In the genomic region with DNA sequence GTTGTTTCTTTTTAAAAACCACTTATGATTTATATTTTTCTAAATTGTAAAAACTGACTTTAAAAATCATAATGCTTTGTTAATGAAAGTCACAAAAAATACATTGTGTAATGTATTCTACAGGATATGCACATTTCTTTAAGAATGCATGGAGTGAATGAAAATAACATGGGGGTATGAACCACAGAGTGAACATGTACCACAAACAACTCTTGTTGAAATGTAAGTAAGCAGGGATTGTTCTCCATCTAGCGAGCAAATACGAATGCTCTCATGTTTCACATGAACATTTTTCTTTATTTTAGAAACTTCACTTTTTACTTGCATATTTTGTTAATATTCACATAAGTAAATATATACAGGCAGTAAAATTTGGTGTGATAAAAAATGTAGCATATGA, we compare ENCODE assay signal across 21 cellular contexts. TPM values are rescaled to one million over a fixed set of nuclear protein-coding genes. Genes with fewer than 3 reads are reported as not detected.
DNase-seq lines count a peak whose midpoint lies in the region; ATAC-seq, FAIRE-seq and TF ChIP-seq lines count a peak whose summit lies in the region.
"Had no signal": no experiment of that assay in that cellular context is flagged by ENCODE, and none has a peak within 500 bp of the region (broad histone marks: within the 10 kb centered on the region; RNA-seq: fewer than 3 reads in every experiment).

No MANE protein-coding gene starts in this region.

- FAIRE-seq in A549 (lab: Jason Lieb, UNC): peak; percentile 83
- FAIRE-seq: GM12892, HepG2 had no signal

- H3K27me3 ChIP-seq in SK-N-SH (ENCODE audit: insufficient read depth): no peaks in the 10 kb centered on the region

- H3K9ac ChIP-seq in SK-N-SH: no peak overlapping the region

- CTCF ChIA-PET in A549 (lab: Yijun Ruan, JAX) (interaction anchor here (0.6 to 1.2 kb wide), 3 partner anchors 20 to 293 kb away, joined by 3 to 5 read pairs (median 3); no protein-coding TSS in a partner anchor), SK-N-SH (lab: Yijun Ruan, JAX) (interaction anchor here (0.6 to 3.0 kb wide), 4 partner anchors 8 to 331 kb away, joined by 3 to 10 read pairs (median 7); no protein-coding TSS in a partner anchor)

- TF ChIP-seq RAD21 in A549 (conservative IDR thresholded peaks at IDR 0.05 in 1 of 2, IDR thresholded peaks at IDR 0.05 in 1 of 2) (no peak), SK-N-SH (IDR thresholded peaks at IDR 0.05; ENCODE audit: low read length) (no peak)

- H3K79me2 ChIP-seq in SK-N-SH (ENCODE audit: insufficient read depth): no peaks in the 10 kb centered on the region

- no peaks in the 10 kb centered on the region for H3K9me2 ChIP-seq in SK-N-SH

- H3K4me2 ChIP-seq in A549 (no peak overlapping the region), SK-N-SH (no peak overlapping the region)

- intact Hi-C loops in Right ventricle myocardium superior (cut with DNase I): no loop called here

- no peaks in the 10 kb centered on the region for H4K20me1 ChIP-seq in SK-N-SH (ENCODE audit: insufficient read depth)

- H3K9me3 ChIP-seq in A549 (no peaks in the 10 kb centered on the region), SK-N-SH (no peaks in the 10 kb centered on the region)

- POLR2A ChIA-PET in A549 (lab: Yijun Ruan, JAX) (no interaction called here), SK-N-SH (lab: Yijun Ruan, JAX) (no interaction called here)

- H3K36me3 Mint-ChIP-seq in activated naive CD4-positive, alpha-beta T cell treated with anti-CD3 and anti-CD28 coated beads, Interleukin-2, amount 50 U/mL, for 72 hours: no peaks in the 10 kb centered on the region
- H3K36me3 Mint-ChIP-seq: IgD-negative memory B cell had no signal

- H3K4me1 ChIP-seq in A549 (no peaks in the 10 kb centered on the region), SK-N-SH (ENCODE audit: control insufficient read depth in 1 of 2, insufficient read depth in 2 of 2, low read depth in 1 of 2, low read length in 1 of 2) (no peaks in the 10 kb centered on the region; a peak in 1 of 4 replicates)

- H3K9me3 Mint-ChIP-seq in activated naive CD4-positive, alpha-beta T cell treated with anti-CD3 and anti-CD28 coated beads, Interleukin-2, amount 50 U/mL, for 72 hours: peaks cover 0 to 4% of the 10 kb centered on the region in 2 donors
- H3K9me3 Mint-ChIP-seq: CD4-positive, alpha-beta T cell; HFFc6; IgD-negative memory B cell had no signal

- ATAC-seq in A549 (no peak), Right ventricle myocardium superior (ENCODE audit: poor library complexity) (no peak)
- no peak for ATAC-seq in activated naive CD4-positive, alpha-beta T cell treated with anti-CD3 and anti-CD28 coated beads, Interleukin-2, amount 50 U/mL, for 72 hours

- no peak for DNase-seq in A549 (ENCODE audit: low read depth in 1 of 2, low spot score in 1 of 2)
- DNase-seq in cardiac fibroblast (ENCODE audit: low read depth in 2 of 2): peak; percentile 11 to 63
- peak; percentile 13 for DNase-seq in fibroblast of peridontal ligament (ENCODE audit: extremely low read depth)
- peak; percentile 43 for DNase-seq in iris pigment epithelial cell (ENCODE audit: low read depth)
- no peak for DNase-seq in HT-29 (ENCODE audit: low spot score)
- DNase-seq in Right ventricle myocardium superior: no peak
- no peak for DNase-seq in activated naive CD4-positive, alpha-beta T cell treated with anti-CD3 and anti-CD28 coated beads, Interleukin-2, amount 50 U/mL, for 72 hours (ENCODE audit: low spot score in 2 of 2)
- DNase-seq in SK-N-SH: no peak
- DNase-seq: AML-193; CD4-positive, alpha-beta T cell; DMS79; GDM1; GOT3; H7; HFFc6 had no signal

- no peak overlapping the region for H3K27ac ChIP-seq in A549
- H3K27ac ChIP-seq in SK-N-SH (ENCODE audit: low read depth in 2 of 2, low read length in 1 of 2): no peak overlapping the region
- H3K27ac ChIP-seq: C4-2B had no signal

- H3K4me3 ChIP-seq in A549 (no peak overlapping the region), cardiac fibroblast (replicated peaks in 1 of 2; ENCODE audit: low read depth in 2 of 2, low read length in 2 of 2) (no peak overlapping the region), SK-N-SH (ENCODE audit: low read depth in 2 of 2, low read length in 1 of 2) (no peak overlapping the region)

- 92% methylated on average over 2 of the region's 2 CpGs for WGBS in A549 (ENCODE audit: missing lambda C conversion rate)
- WGBS in SK-N-SH (ENCODE audit: low lambda C conversion rate): 96% methylated on average over 2 of the region's 2 CpGs

- H2AFZ ChIP-seq in SK-N-SH (ENCODE audit: low read depth): no peak overlapping the region

- TF ChIP-seq EP300 in A549 (IDR thresholded peaks at IDR 0.05) (no peak), SK-N-SH (IDR thresholded peaks at IDR 0.05; ENCODE audit: borderline replicate concordance in 1 of 2, low read depth in 1 of 2, low read length in 1 of 2) (no peak)

- TF ChIP-seq CTCF in A549 (IDR thresholded peaks at IDR 0.05) (no peak), cardiac fibroblast (IDR thresholded peaks at IDR 0.05; ENCODE audit: low read depth, low read length) (no peak), SK-N-SH (IDR thresholded peaks at IDR 0.05) (no peak)

- H3K36me3 ChIP-seq in SK-N-SH (replicated peaks in 1 of 2; ENCODE audit: control insufficient read depth in 1 of 2, insufficient read depth in 2 of 2, low read length in 1 of 2): peaks cover 0 to 7% of the 10 kb centered on the region in 2 experiments

- no peak for TF ChIP-seq POLR2A in A549 (IDR thresholded peaks at IDR 0.05; ENCODE audit: low read length)

- no peak overlapping the region for H3K27ac Mint-ChIP-seq in activated naive CD4-positive, alpha-beta T cell treated with anti-CD3 and anti-CD28 coated beads, Interleukin-2, amount 50 U/mL, for 72 hours
- H3K27ac Mint-ChIP-seq: CD4-positive, alpha-beta T cell; HFFc6; IgD-negative memory B cell had no signal

- H3F3A ChIP-seq in SK-N-SH (replicated peaks; ENCODE audit: insufficient read depth): no peaks in the 10 kb centered on the region

TF ChIP-seq in A549, 52 proteins besides CTCF, POLR2A, EP300 and RAD21:
- TF ChIP-seq FOSL2 (IDR thresholded peaks at IDR 0.05): no peak
- TF ChIP-seq FOSL2 (CRISPR knock-in tag; IDR thresholded peaks at IDR 0.05): no peak
- TF ChIP-seq, protein P1, sequence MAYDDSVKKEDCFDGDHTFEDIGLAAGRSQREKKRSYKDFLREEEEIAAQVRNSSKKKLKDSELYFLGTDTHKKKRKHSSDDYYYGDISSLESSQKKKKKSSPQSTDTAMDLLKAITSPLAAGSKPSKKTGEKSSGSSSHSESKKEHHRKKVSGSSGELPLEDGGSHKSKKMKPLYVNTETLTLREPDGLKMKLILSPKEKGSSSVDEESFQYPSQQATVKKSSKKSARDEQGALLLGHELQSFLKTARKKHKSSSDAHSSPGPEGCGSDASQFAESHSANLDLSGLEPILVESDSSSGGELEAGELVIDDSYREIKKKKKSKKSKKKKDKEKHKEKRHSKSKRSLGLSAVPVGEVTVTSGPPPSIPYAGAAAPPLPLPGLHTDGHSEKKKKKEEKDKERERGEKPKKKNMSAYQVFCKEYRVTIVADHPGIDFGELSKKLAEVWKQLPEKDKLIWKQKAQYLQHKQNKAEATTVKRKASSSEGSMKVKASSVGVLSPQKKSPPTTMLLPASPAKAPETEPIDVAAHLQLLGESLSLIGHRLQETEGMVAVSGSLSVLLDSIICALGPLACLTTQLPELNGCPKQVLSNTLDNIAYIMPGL (CRISPR knock-in tag; IDR thresholded peaks at IDR 0.05; ENCODE audit: borderline replicate concordance): no peak
- TF ChIP-seq CBX8 (IDR thresholded peaks at IDR 0.05): no peak
- no peak for TF ChIP-seq FOXS1 (CRISPR knock-in tag; IDR thresholded peaks at IDR 0.05)
- TF ChIP-seq RNF2 (IDR thresholded peaks at IDR 0.05; ENCODE audit: borderline replicate concordance, low read depth): no peak

TF ChIP-seq in SK-N-SH, 30 proteins besides CTCF, POLR2A, EP300 and RAD21 (continues in another document):
- TF ChIP-seq, protein P2, sequence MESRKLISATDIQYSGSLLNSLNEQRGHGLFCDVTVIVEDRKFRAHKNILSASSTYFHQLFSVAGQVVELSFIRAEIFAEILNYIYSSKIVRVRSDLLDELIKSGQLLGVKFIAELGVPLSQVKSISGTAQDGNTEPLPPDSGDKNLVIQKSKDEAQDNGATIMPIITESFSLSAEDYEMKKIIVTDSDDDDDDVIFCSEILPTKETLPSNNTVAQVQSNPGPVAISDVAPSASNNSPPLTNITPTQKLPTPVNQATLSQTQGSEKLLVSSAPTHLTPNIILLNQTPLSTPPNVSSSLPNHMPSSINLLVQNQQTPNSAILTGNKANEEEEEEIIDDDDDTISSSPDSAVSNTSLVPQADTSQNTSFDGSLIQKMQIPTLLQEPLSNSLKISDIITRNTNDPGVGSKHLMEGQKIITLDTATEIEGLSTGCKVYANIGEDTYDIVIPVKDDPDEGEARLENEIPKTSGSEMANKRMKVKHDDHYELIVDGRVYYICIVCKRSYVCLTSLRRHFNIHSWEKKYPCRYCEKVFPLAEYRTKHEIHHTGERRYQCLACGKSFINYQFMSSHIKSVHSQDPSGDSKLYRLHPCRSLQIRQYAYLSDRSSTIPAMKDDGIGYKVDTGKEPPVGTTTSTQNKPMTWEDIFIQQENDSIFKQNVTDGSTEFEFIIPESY (IDR thresholded peaks at IDR 0.05; ENCODE audit: borderline replicate concordance, low read depth): no peak
- TF ChIP-seq, protein P3, sequence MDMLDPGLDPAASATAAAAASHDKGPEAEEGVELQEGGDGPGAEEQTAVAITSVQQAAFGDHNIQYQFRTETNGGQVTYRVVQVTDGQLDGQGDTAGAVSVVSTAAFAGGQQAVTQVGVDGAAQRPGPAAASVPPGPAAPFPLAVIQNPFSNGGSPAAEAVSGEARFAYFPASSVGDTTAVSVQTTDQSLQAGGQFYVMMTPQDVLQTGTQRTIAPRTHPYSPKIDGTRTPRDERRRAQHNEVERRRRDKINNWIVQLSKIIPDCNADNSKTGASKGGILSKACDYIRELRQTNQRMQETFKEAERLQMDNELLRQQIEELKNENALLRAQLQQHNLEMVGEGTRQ (IDR thresholded peaks at IDR 0.05; ENCODE audit: borderline replicate concordance, low read depth, low read length): no peak
- TF ChIP-seq RXRA (IDR thresholded peaks at IDR 0.05; ENCODE audit: borderline replicate concordance, low read depth) (no peak), MEF2A (IDR thresholded peaks at IDR 0.05; ENCODE audit: borderline replicate concordance, low read depth) (no peak), ELF1 (IDR thresholded peaks at IDR 0.05) (no peak), NFIC (IDR thresholded peaks at IDR 0.05; ENCODE audit: borderline replicate concordance) (no peak)

RNA-seq across cellular contexts. Expression of a gene that starts 35.6 kb away (rescaled TPM):
- polyA plus RNA-seq in A549 (2011; rRNA removed) (0.13 and 0.26 TPM in 2 replicates), A549 (2017; fragmentation: RNase III; extraction: RNeasy Plus Mini Kit Qiagen cat#74134 plus additional on column Dnase treatment) (0.19 to 0.45 TPM (median 0.38 TPM) in 3 replicates), SK-N-SH (2012; rRNA removed) (0.24 and 0.36 TPM in 2 replicates)
- polyA plus RNA-seq in A549 (2012; cell fraction: cytosol; rRNA removed): 0.14 and 0.15 TPM in 2 replicates
- polyA plus RNA-seq in A549 (2012; cell fraction: nucleus; rRNA removed): 0.24 and 0.31 TPM in 2 replicates
- 1.0 and 1.6 TPM in 2 replicates for polyA minus RNA-seq in A549 (2011; rRNA and poly(A)+ RNA removed)
- total RNA-seq in HT-29 (2014; rRNA removed; shearing (Covaris generic)): 0.03 TPM in 1 of 2 replicates, not detected in the other
- total RNA-seq in Right ventricle myocardium superior: 0.30 TPM
- not detected for total RNA-seq in activated naive CD4-positive, alpha-beta T cell treated with anti-CD3 and anti-CD28 coated beads, Interleukin-2, amount 50 U/mL, for 72 hours
- 0.26 and 0.35 TPM in 2 replicates for polyA plus RNA-seq in SK-N-SH (2012; cell fraction: cytosol; rRNA removed)
- polyA plus RNA-seq in SK-N-SH (2012; cell fraction: nucleus; rRNA removed): 0.21 and 0.30 TPM in 2 replicates
- total RNA-seq: A172, Daoy, H7, HepG2 had no signal
- polyA plus RNA-seq: IgD-negative memory B cell had no signal

Comparison
In these comparisons a context has a peak if more than half of its experiments do, and no peak if none do; other contexts are left out.
1. DNase-seq: peak in cardiac fibroblast (2 of 2), fibroblast of peridontal ligament (single experiment) and iris pigment epithelial cell (single experiment); none in A549 (0 of 2), HT-29 (single experiment), Right ventricle myocardium superior (single experiment), activated naive CD4-positive, alpha-beta T cell treated with anti-CD3 and anti-CD28 coated beads, Interleukin-2, amount 50 U/mL, for 72 hours (0 of 2) and SK-N-SH (single experiment).